Comparison of ENCODE assay signal across 24 cellular contexts in genomic region chr6:14022673-14023072, GRCh38.
"Had no signal": no experiment of that assay in that cellular context is flagged by ENCODE, and none has a peak within 500 bp of the region (broad histone marks: within the 10 kb centered on the region; RNA-seq: fewer than 3 reads in every experiment).

No MANE protein-coding gene starts in this region.

- H3K4me3 ChIP-seq: coronary artery, dorsolateral prefrontal cortex, esophagus muscularis mucosa, gastroesophageal sphincter, heart left ventricle, hepatocyte, left lung, lower lobe of right lung had no signal

- H3K27me3 ChIP-seq: dorsolateral prefrontal cortex, esophagus muscularis mucosa, foreskin keratinocyte, heart left ventricle, left lung had no signal

- H3K36me3 ChIP-seq: esophagus muscularis mucosa, gastroesophageal sphincter, heart left ventricle, left lung, lower lobe of right lung had no signal

- FAIRE-seq: colon, endothelial cell of umbilical vein, frontal cortex, kidney had no signal

- DNase-seq: dermis blood vessel endothelial cell; dorsolateral prefrontal cortex; effector CD4-positive, alpha-beta T cell; effector memory CD4-positive, alpha-beta T cell; foreskin keratinocyte; heart left ventricle; hypothalamus; immature natural killer cell; islet precursor cell; kidney; left cardiac atrium; left lung; left ventricle myocardium superior; lower lobe of right lung; mesendoderm; midbrain; naive thymus-derived CD4-positive, alpha-beta T cell had no signal

- H3K27ac ChIP-seq: coronary artery, dorsolateral prefrontal cortex, esophagus muscularis mucosa, foreskin keratinocyte, gastroesophageal sphincter, heart left ventricle, hepatocyte, left lung, lower lobe of right lung had no signal

- ATAC-seq: foreskin keratinocyte; gastroesophageal sphincter; heart left ventricle; left cardiac atrium; left lung; left ventricle myocardium superior; lower lobe of right lung; naive thymus-derived CD4-positive, alpha-beta T cell had no signal

- H3K9me3 ChIP-seq: esophagus muscularis mucosa, gastroesophageal sphincter, heart left ventricle, left lung, lower lobe of right lung had no signal

- H3K4me2 ChIP-seq: hepatocyte had no signal

- H2AFZ ChIP-seq: hepatocyte had no signal

- H3K79me2 ChIP-seq: hepatocyte had no signal

- H3K4me1 ChIP-seq: left lung, lower lobe of right lung had no signal
